In genomic region chr12:104218935-104219334, GRCh38 we compare ENCODE assay signal across 11 cellular contexts. TPM values are rescaled to one million over a fixed set of nuclear protein-coding genes. Genes with fewer than 3 reads are reported as not detected.
DNase-seq lines count a peak whose midpoint lies in the region; ATAC-seq, FAIRE-seq and TF ChIP-seq lines count a peak whose summit lies in the region.
"Had no signal": no experiment of that assay in that cellular context is flagged by ENCODE, and none has a peak within 500 bp of the region (broad histone marks: within the 10 kb centered on the region; RNA-seq: fewer than 3 reads in every experiment).

No MANE protein-coding gene starts in this region.

- H3K9me3 ChIP-seq in HCT116 (ENCODE audit: control insufficient read depth in 1 of 2, insufficient read depth in 1 of 2, low read depth in 1 of 2, low read length in 2 of 2) = no peaks in the 10 kb centered on the region

- no peak overlapping the region for H2AFZ ChIP-seq in HCT116 (ENCODE audit: low read depth, low read length, poor library complexity, severe bottlenecking)

- peak overlapping the region; percentile 69 for H3K9ac ChIP-seq in HCT116 (ENCODE audit: low read length)

- TF ChIP-seq CTCF in HCT116 (IDR thresholded peaks at IDR 0.05 in 2 of 3, conservative IDR thresholded peaks at IDR 0.05 in 1 of 3; ENCODE audit: borderline replicate concordance in 1 of 3, insufficient read depth in 1 of 3, low read depth in 2 of 3, low read length in 2 of 3) (no peak), fibroblast of mammary gland (conservative IDR thresholded peaks at IDR 0.05; ENCODE audit: control insufficient read depth, insufficient read depth, low read depth, low read length) (no peak), GM13976 (IDR thresholded peaks at IDR 0.05; ENCODE audit: borderline replicate concordance, control extremely low read depth, extremely low read depth, insufficient read depth, missing control alignments) (no peak), dorsolateral prefrontal cortex (IDR thresholded peaks at IDR 0.05 in 54 of 56, conservative IDR thresholded peaks at IDR 0.05 in 2 of 56; ENCODE audit: low read depth in 1 of 56, partially characterized antibody in 56 of 56) (no peak)

- peaks cover 2% of the 10 kb centered on the region for H3K27me3 Mint-ChIP-seq in T-helper 2 cell treated with Interferon-gamma antibody and Interleukin-4, amounts not matched to agents 5 μg/mL and 100 μg/mL, for 36 hours (ENCODE audit: low read depth)

- H3K36me3 Mint-ChIP-seq in T-helper 2 cell treated with Interferon-gamma antibody and Interleukin-4, amounts not matched to agents 5 μg/mL and 100 μg/mL, for 36 hours (ENCODE audit: low read depth) = no peaks in the 10 kb centered on the region
- H3K36me3 Mint-ChIP-seq: brain had no signal

- POLR2A ChIA-PET in HCT116 (lab: Charles Lee) = interaction anchor here (1.9 to 6.5 kb wide), 4 partner anchors 31 to 73 kb away, joined by 6 to 80 read pairs (median 12); no protein-coding TSS in a partner anchor

- TF ChIP-seq RAD21 in HCT116 (IDR thresholded peaks at IDR 0.05; ENCODE audit: low read depth) = no peak

- H3K4me3 Mint-ChIP-seq in T-helper 2 cell treated with Interferon-gamma antibody and Interleukin-4, amounts not matched to agents 5 μg/mL and 100 μg/mL, for 36 hours = peak overlapping the region; percentile 68
- H3K4me3 Mint-ChIP-seq: brain had no signal

- FAIRE-seq in H54 (lab: Jason Lieb, UNC) = no peak

- peak overlapping the region; percentile 99 for H3K27ac ChIP-seq in HCT116 (ENCODE audit: low read depth, low read length)
- peak overlapping the region in 14 of 21 experiments; percentile 7 to 75 (median 60) for H3K27ac ChIP-seq in skin epidermis
- peak overlapping the region in 19 of 59 donors; percentile 1 to 74 (median 26) for H3K27ac ChIP-seq in dorsolateral prefrontal cortex

- DNase-seq in HCT116 (ENCODE audit: low read depth, low spot score) (peak; percentile 19), fibroblast of mammary gland (ENCODE audit: low read depth) (peak; percentile 49), H54 (ENCODE audit: insufficient read length, low spot score) (no peak), GM13976 (ENCODE audit: low spot score) (no peak), MV-4-11 (lab: John Stamatoyannopoulos, UW) (no peak), dorsolateral prefrontal cortex (no peak)
- no peak for DNase-seq in T-helper 2 cell treated with Interferon-gamma antibody and Interleukin-4, amounts not matched to agents 5 μg/mL and 100 μg/mL, for 36 hours (ENCODE audit: low spot score)
- DNase-seq: midbrain, NCI-H1092 treated with DMSO at 0.1 percent for 48 hours had no signal

- ATAC-seq in HCT116 = no peak

- BruUV-seq in HCT116 (replicated peaks; lab: Mats Ljungman, UMichigan) = no TSS peak

- no peaks in the 10 kb centered on the region for H4K20me1 ChIP-seq in HCT116 (ENCODE audit: insufficient read depth)

- H3K27me3 ChIP-seq in HCT116 (ENCODE audit: insufficient read depth, low read length) (no peaks in the 10 kb centered on the region), dorsolateral prefrontal cortex (no peaks in the 10 kb centered on the region)

- no peaks in the 10 kb centered on the region for H3K9me3 Mint-ChIP-seq in T-helper 2 cell treated with Interferon-gamma antibody and Interleukin-4, amounts not matched to agents 5 μg/mL and 100 μg/mL, for 36 hours

- no peaks in the 10 kb centered on the region for H3K36me3 ChIP-seq in HCT116 (ENCODE audit: control insufficient read depth in 1 of 2, insufficient read depth in 2 of 2, low read length in 2 of 2)

- peaks cover 67 to 88% of the 10 kb centered on the region in 2 experiments for H3K4me1 ChIP-seq in HCT116 (ENCODE audit: control insufficient read depth in 1 of 2, insufficient read depth in 2 of 2, low read length in 2 of 2)

- peak overlapping the region; percentile 71 for H3K4me2 ChIP-seq in HCT116 (ENCODE audit: low read length)

- in situ Hi-C loops in GM13976 (cut with MboI; ENCODE audit: low sequenced_read_pairs, unreplicated experiment) = no loop called here

- CTCF ChIA-PET in HCT116 (lab: Charles Lee) = interaction anchor here (1.2 to 1.8 kb wide), 2 partner anchors 78 to 163 kb away, joined by 3 to 4 read pairs; no protein-coding TSS in a partner anchor

- TF ChIP-seq POLR2A in HCT116 (IDR thresholded peaks at IDR 0.05; ENCODE audit: borderline replicate concordance, extremely low read depth, insufficient read depth, insufficient read length) = no peak
- no peak for TF ChIP-seq POLR2A in H54 (IDR thresholded peaks at IDR 0.05; ENCODE audit: low read depth, low read length)

- RAD21 ChIA-PET in HCT116 (lab: Charles Lee; ENCODE audit: low non-redundant PET in 1 of 2, low total read pairs in 2 of 2, uncharacterized antibody in 2 of 2, unreplicated experiment in 2 of 2) = interaction anchor here in 1 of 2 experiments (1.2 kb wide), 1 partner anchor 68 kb away, joined by 3 read pairs; no protein-coding TSS in a partner anchor

- no peaks in the 10 kb centered on the region; the same call in 1 of the 2 replicates for H3K79me2 ChIP-seq in HCT116 (ENCODE audit: insufficient read depth, low read length)

- no peaks in the 10 kb centered on the region for H3K9me2 ChIP-seq in HCT116 (ENCODE audit: insufficient read depth)

- H3K4me1 Mint-ChIP-seq in T-helper 2 cell treated with Interferon-gamma antibody and Interleukin-4, amounts not matched to agents 5 μg/mL and 100 μg/mL, for 36 hours (ENCODE audit: low read depth) = peaks cover 43% of the 10 kb centered on the region

- H3K4me3 ChIP-seq in HCT116 (replicated peaks in 1 of 2; ENCODE audit: low read depth in 1 of 2, low read length in 2 of 2) (peak overlapping the region in 1 of 2 experiments; percentile 29; a peak in 1 of 4 replicates), fibroblast of mammary gland (ENCODE audit: control insufficient read depth, low read depth, low read length) (no peak overlapping the region), skin epidermis (no peak overlapping the region), dorsolateral prefrontal cortex (no peak overlapping the region)

- intact Hi-C loops in HCT116 (cut with micrococcal nuclease) (loop anchor here (1.0 kb wide), 1 partner anchor 67 kb away; no protein-coding TSS in a partner anchor), dorsolateral prefrontal cortex (cut with DNase I) (loop anchor here (5.0 kb wide), 3 partner anchors 68 to 138 kb away; partner anchors contain the start of gene EID3 (in 1 of the 2))

- H3K27ac Mint-ChIP-seq in T-helper 2 cell treated with Interferon-gamma antibody and Interleukin-4, amounts not matched to agents 5 μg/mL and 100 μg/mL, for 36 hours = no peak overlapping the region

TF ChIP-seq in HCT116, 20 proteins besides CTCF, POLR2A, EP300 and RAD21:
- peak; percentile 7; the same call in 1 of the 2 replicates for TF ChIP-seq CBX3 (IDR thresholded peaks at IDR 0.05; ENCODE audit: low read depth)
- TF ChIP-seq ATF3 (IDR thresholded peaks at IDR 0.05) = no peak

RNA-seq across cellular contexts. Expression of gene TXNRD1, which starts 3.4 kb away (rescaled TPM):
- total RNA-seq in HCT116 (2021; ENCODE audit: unreplicated experiment) (327 TPM), dorsolateral prefrontal cortex (10 to 100 TPM; 36.0 to 75.9 (median 53.3) TPM)
- polyA plus RNA-seq in HCT116 (2012) = 275 and 349 TPM in 2 replicates

Comparison
In these comparisons a context has a peak if more than half of its experiments do, and no peak if none do; other contexts are left out.
1. DNase-seq: peak in HCT116 (single experiment) and fibroblast of mammary gland (single experiment); none in T-helper 2 cell treated with Interferon-gamma antibody and Interleukin-4, amounts not matched to agents 5 μg/mL and 100 μg/mL, for 36 hours (single experiment), H54 (single experiment), GM13976 (single experiment), MV-4-11 (single experiment) and dorsolateral prefrontal cortex (0 of 10).